12 cellular contexts compared by ENCODE assay signal in the genomic region with DNA sequence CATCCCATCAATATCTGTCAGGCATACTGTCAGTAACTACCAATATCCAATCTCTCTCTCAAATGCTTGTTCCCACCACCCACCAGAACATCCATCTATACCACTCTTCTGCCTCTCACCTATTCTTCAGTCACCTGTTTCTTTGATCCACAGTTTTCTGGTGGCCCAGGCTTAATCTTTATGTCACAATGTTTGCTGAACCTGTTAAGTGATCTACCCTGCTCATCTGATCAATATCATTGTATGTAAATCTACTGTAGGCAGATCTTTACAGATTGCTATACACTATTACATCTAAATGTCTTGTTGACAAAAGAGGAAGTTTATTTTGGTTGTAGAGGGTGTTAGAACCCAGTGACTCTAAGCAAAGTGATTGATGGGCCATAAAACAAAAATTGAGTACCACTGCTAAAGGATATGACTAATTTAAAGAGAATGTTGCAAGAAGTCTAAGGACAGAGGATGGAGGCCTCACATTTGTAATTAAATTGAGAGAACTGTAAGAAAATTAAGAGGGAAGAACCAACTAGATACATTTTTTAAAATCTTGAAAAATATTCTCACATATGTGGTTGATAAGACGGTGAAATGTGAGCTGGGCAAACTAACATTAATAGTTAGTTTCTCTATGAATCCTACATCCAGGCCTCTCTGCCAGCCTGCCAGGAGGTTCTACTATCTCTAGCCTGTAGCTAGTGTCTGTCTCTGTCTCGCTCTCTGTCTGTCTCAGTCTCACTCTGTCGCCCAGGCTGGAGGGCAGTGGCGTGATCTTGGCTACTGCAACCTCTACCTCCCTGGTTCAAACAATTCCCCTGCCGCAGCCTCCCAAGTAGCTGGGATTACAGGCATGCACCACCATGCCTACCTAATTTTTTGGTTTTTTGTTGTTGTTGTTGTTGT. TPM values are rescaled to one million over a fixed set of nuclear protein-coding genes. Genes with fewer than 3 reads are reported as not detected.
DNase-seq lines count a peak whose midpoint lies in the region; ATAC-seq, FAIRE-seq and TF ChIP-seq lines count a peak whose summit lies in the region.
"Had no signal": no experiment of that assay in that cellular context is flagged by ENCODE, and none has a peak within 500 bp of the region (broad histone marks: within the 10 kb centered on the region; RNA-seq: fewer than 3 reads in every experiment).

No MANE protein-coding gene starts in this region.

- peak overlapping the region; percentile 31 for H3K4me2 ChIP-seq in A549
- peak overlapping the region; percentile 45 for H3K4me2 ChIP-seq in GM23248 (ENCODE audit: unreplicated experiment)

- H3K27me3 ChIP-seq in GM23248 (replicated peaks; ENCODE audit: insufficient read depth) (no peaks in the 10 kb centered on the region), vagina (no peaks in the 10 kb centered on the region)
- H3K27me3 ChIP-seq: adrenal gland had no signal

- no peak for TF ChIP-seq EP300 in A549 (IDR thresholded peaks at IDR 0.05)

- H3K79me2 ChIP-seq in GM23248 (ENCODE audit: insufficient read depth): peaks cover 100% of the 10 kb centered on the region

- peaks cover 21% of the 10 kb centered on the region for H4K20me1 ChIP-seq in GM23248 (ENCODE audit: insufficient read depth)

- H3K4me1 ChIP-seq in A549 (peaks cover 90% of the 10 kb centered on the region), GM23248 (ENCODE audit: insufficient read depth) (peaks cover 35% of the 10 kb centered on the region), vagina (peaks cover 62% of the 10 kb centered on the region)

- no peaks in the 10 kb centered on the region for H3K9me2 ChIP-seq in GM23248 (ENCODE audit: insufficient read depth)

- POLR2A ChIA-PET in A549 (lab: Yijun Ruan, JAX): no interaction called here

- no peak for FAIRE-seq in A549 (lab: Jason Lieb, UNC)
- FAIRE-seq: GM12892 had no signal

- in situ Hi-C loops in GM23248 (cut with MboI): no loop called here

- H3K4me3 ChIP-seq in A549: no peak overlapping the region
- no peak overlapping the region for H3K4me3 ChIP-seq in GM23248
- H3K4me3 ChIP-seq in fibroblast of villous mesenchyme (ENCODE audit: low read depth, low read length): no peak overlapping the region
- no peak overlapping the region for H3K4me3 ChIP-seq in vagina
- H3K4me3 ChIP-seq: adrenal gland had no signal

- H3K9ac ChIP-seq in GM23248: no peak overlapping the region

- no peak overlapping the region for H2AFZ ChIP-seq in GM23248

- intact Hi-C loops in vagina (cut with DNase I): no loop called here

- no peak for TF ChIP-seq CTCF in A549 (IDR thresholded peaks at IDR 0.05)
- TF ChIP-seq CTCF in fibroblast of villous mesenchyme (IDR thresholded peaks at IDR 0.05; ENCODE audit: insufficient read depth, low read depth, low read length): no peak
- no peak for TF ChIP-seq CTCF in vagina (IDR thresholded peaks at IDR 0.05)

- TF ChIP-seq RAD21 in A549 (conservative IDR thresholded peaks at IDR 0.05 in 1 of 2, IDR thresholded peaks at IDR 0.05 in 1 of 2): no peak

- 75% methylated on average over 5 of the region's 5 CpGs for WGBS in A549 (ENCODE audit: missing lambda C conversion rate)
- WGBS in GM23248 (ENCODE audit: low coverage in 1 of 2, low lambda C conversion rate in 2 of 2, missing lambda C conversion rate in 2 of 2), 2 experiments: 77 to 80% methylated on average over 5 of the region's 5 CpGs

- DNase-seq in A549 (ENCODE audit: low read depth in 1 of 2, low spot score in 1 of 2): no peak
- DNase-seq in GM23248: peak; percentile 43
- peak; percentile 51 for DNase-seq in RPMI7951 (ENCODE audit: low read depth)
- DNase-seq in fibroblast of villous mesenchyme (ENCODE audit: low read depth): peak; percentile 63
- DNase-seq in vagina (ENCODE audit: extremely low spot score in 2 of 2): no peak
- DNase-seq: activated CD4-positive, CD25-positive, alpha-beta regulatory T cell treated with anti-CD3 and anti-CD28 coated beads, Interleukin-2, amount 50 U/mL, for 72 hours; adrenal gland; NCI-H1694 had no signal

- CTCF ChIA-PET in A549 (lab: Yijun Ruan, JAX): interaction anchor here (0.7 to 1.9 kb wide), 5 partner anchors 12 to 215 kb away, joined by 3 to 5 read pairs (median 3); no protein-coding TSS in a partner anchor

- H3K36me3 ChIP-seq in GM23248 (ENCODE audit: low read depth) (no peaks in the 10 kb centered on the region), vagina (no peaks in the 10 kb centered on the region)
- H3K36me3 ChIP-seq: adrenal gland had no signal

- H3F3A ChIP-seq in GM23248 (ENCODE audit: insufficient read depth): peaks cover 15% of the 10 kb centered on the region; the same call in 1 of the 2 replicates

- ATAC-seq in A549: peak in 1 of 2 experiments; percentile 11; a peak in 2 of 6 replicates
- no peak for ATAC-seq in HG03354 (IDR thresholded peaks at IDR 0.05; ENCODE audit: poor library complexity, severe bottlenecking, unreplicated experiment)
- no peak for ATAC-seq in HG03565 (IDR thresholded peaks at IDR 0.05; ENCODE audit: unreplicated experiment)
- no peak for ATAC-seq in HG02840 (IDR thresholded peaks at IDR 0.05; ENCODE audit: low FRiP score, unreplicated experiment)

- TF ChIP-seq POLR2A in A549 (IDR thresholded peaks at IDR 0.05; ENCODE audit: low read length): no peak
- TF ChIP-seq POLR2A in vagina (IDR thresholded peaks at IDR 0.05): no peak

- H3K27ac ChIP-seq in A549: peak overlapping the region; percentile 8 to 79; a peak in 4 of 6 replicates
- peak overlapping the region; percentile 9; the same call in 1 of the 2 replicates for H3K27ac ChIP-seq in GM23248
- no peak overlapping the region for H3K27ac ChIP-seq in vagina
- H3K27ac ChIP-seq: adrenal gland had no signal

- H3K9me3 ChIP-seq in A549: no peaks in the 10 kb centered on the region
- H3K9me3 ChIP-seq in GM23248 (ENCODE audit: low read depth): no peaks in the 10 kb centered on the region
- H3K9me3 ChIP-seq in vagina: no peaks in the 10 kb centered on the region
- H3K9me3 ChIP-seq: adrenal gland had no signal

TF ChIP-seq in A549, 52 proteins besides CTCF, POLR2A, EP300 and RAD21:
- TF ChIP-seq FOSL2 (IDR thresholded peaks at IDR 0.05): no peak
- TF ChIP-seq FOSL2 (CRISPR knock-in tag; IDR thresholded peaks at IDR 0.05): 0 out of 2 replicates have a peak, but pooled peaks have one; percentile 31
- no peak for TF ChIP-seq SMC3 (IDR thresholded peaks at IDR 0.05)

RNA-seq across cellular contexts. Expression of gene EGLN1, which starts 34.1 kb away (rescaled TPM):
- polyA plus RNA-seq in A549 (2011; rRNA removed) (114 and 156 TPM in 2 replicates), A549 (2017; fragmentation: RNase III; extraction: RNeasy Plus Mini Kit Qiagen cat#74134 plus additional on column Dnase treatment) (55.2 to 58.7 TPM (median 57.7 TPM) in 3 replicates), GM23248 (2016; fragmentation: Nextera tagmentation; extraction: Ambion mirVana) (17.6 and 17.7 TPM in 2 replicates)
- polyA plus RNA-seq in A549 (2012; cell fraction: cytosol; rRNA removed): 21.0 and 24.8 TPM in 2 replicates
- 13.2 and 15.3 TPM in 2 replicates for polyA plus RNA-seq in A549 (2012; cell fraction: nucleus; rRNA removed)
- 48.9 and 52.9 TPM in 2 replicates for polyA minus RNA-seq in A549 (2011; rRNA and poly(A)+ RNA removed)
- total RNA-seq in GM23248 (2014; rRNA removed; shearing (Covaris generic)): 45.4 and 51.8 TPM in 2 replicates
- 34.2 and 40.1 TPM in 2 replicates for total RNA-seq in RPMI7951 (2014; rRNA removed; shearing (Covaris generic))
- total RNA-seq in fibroblast of villous mesenchyme (33.8 and 53.5 TPM in 2 replicates), vagina (26.3 TPM)

RNA-seq across cellular contexts. Expression of gene SPRTN, which starts 49.9 kb away (rescaled TPM):
- polyA plus RNA-seq in A549 (2011; rRNA removed) (17.9 and 21.0 TPM in 2 replicates), A549 (2017; fragmentation: RNase III; extraction: RNeasy Plus Mini Kit Qiagen cat#74134 plus additional on column Dnase treatment) (14.0 to 16.0 TPM (median 14.4 TPM) in 3 replicates), GM23248 (2016; fragmentation: Nextera tagmentation; extraction: Ambion mirVana) (9.3 and 10.4 TPM in 2 replicates)
- 13.4 and 18.0 TPM in 2 replicates for polyA plus RNA-seq in A549 (2012; cell fraction: cytosol; rRNA removed)
- polyA plus RNA-seq in A549 (2012; cell fraction: nucleus; rRNA removed): 11.7 and 15.3 TPM in 2 replicates
- polyA minus RNA-seq in A549 (2011; rRNA and poly(A)+ RNA removed): 29.9 and 31.7 TPM in 2 replicates
- 8.3 and 15.9 TPM in 2 replicates for total RNA-seq in GM23248 (2014; rRNA removed; shearing (Covaris generic))
- total RNA-seq in RPMI7951 (2014; rRNA removed; shearing (Covaris generic)): 15.1 and 16.5 TPM in 2 replicates
- total RNA-seq in fibroblast of villous mesenchyme (20.6 and 23.7 TPM in 2 replicates), vagina (22.6 TPM)

RNA-seq across cellular contexts. Expression of gene EXOC8, which starts 50.4 kb away (rescaled TPM):
- polyA plus RNA-seq in A549 (2011; rRNA removed): 7.6 and 7.7 TPM in 2 replicates
- polyA plus RNA-seq in A549 (2012; cell fraction: cytosol; rRNA removed): 2.1 and 2.3 TPM in 2 replicates
- polyA plus RNA-seq in A549 (2012; cell fraction: nucleus; rRNA removed): 2.8 and 3.6 TPM in 2 replicates
- polyA plus RNA-seq in A549 (2017; fragmentation: RNase III; extraction: RNeasy Plus Mini Kit Qiagen cat#74134 plus additional on column Dnase treatment): 8.9 to 10.1 TPM (median 9.8 TPM) in 3 replicates
- 12.8 and 13.1 TPM in 2 replicates for polyA minus RNA-seq in A549 (2011; rRNA and poly(A)+ RNA removed)
- 12.4 and 14.6 TPM in 2 replicates for total RNA-seq in GM23248 (2014; rRNA removed; shearing (Covaris generic))
- 3.2 and 3.9 TPM in 2 replicates for polyA plus RNA-seq in GM23248 (2016; fragmentation: Nextera tagmentation; extraction: Ambion mirVana)
- 9.8 and 10.3 TPM in 2 replicates for total RNA-seq in RPMI7951 (2014; rRNA removed; shearing (Covaris generic))
- 13.9 and 21.2 TPM in 2 replicates for total RNA-seq in fibroblast of villous mesenchyme
- 11.5 TPM for total RNA-seq in vagina

Comparison
In these comparisons a context has a peak if more than half of its experiments do, and no peak if none do; other contexts are left out.
1. DNase-seq: peak in GM23248 (single experiment), RPMI7951 (single experiment) and fibroblast of villous mesenchyme (single experiment); none in A549 (0 of 2) and vagina (0 of 2).